Comparison of ENCODE assay signal across 8 cellular contexts in genomic region chr2:99140860-99141109, GRCh38. TPM values are rescaled to one million over a fixed set of nuclear protein-coding genes. Genes with fewer than 3 reads are reported as not detected.
A peak's percentile ranks its signal among the peaks of the same experiment; 100 is the strongest.
DNase-seq lines count a peak whose midpoint lies in the region; ATAC-seq and TF ChIP-seq lines count a peak whose summit lies in the region.

No MANE protein-coding gene starts in this region.

- peak overlapping the region; percentile 64 to 82 (median 77) for H3K9ac ChIP-seq in BLaER1 treated with 17β-estradiol and CSF1 and Interleukin-3, amounts not matched to agents 10 nM and 100 nM

- peak overlapping the region; percentile 94 for H3K27ac Mint-ChIP-seq in activated naive CD8-positive, alpha-beta T cell treated with anti-CD3 and anti-CD28 coated beads, Interleukin-2, amount 50 U/mL, for 24 hours
- H3K27ac Mint-ChIP-seq in immature natural killer cell = peak overlapping the region; percentile 95 to 98 (median 96)

- DNase-seq in activated naive CD8-positive, alpha-beta T cell treated with anti-CD3 and anti-CD28 coated beads, Interleukin-2, amount 50 U/mL, for 24 hours = no peak
- DNase-seq in immature natural killer cell = no peak
- no peak for DNase-seq in suprapubic skin (ENCODE audit: low spot score in 2 of 2)
- no peak for DNase-seq in GM10266 (ENCODE audit: extremely low spot score)

- peak overlapping the region; percentile 79 to 96 (median 92) for H3K4me2 ChIP-seq in BLaER1 treated with 17β-estradiol and CSF1 and Interleukin-3, amounts not matched to agents 10 nM and 100 nM

- peaks cover 4% of the 10 kb centered on the region for H3K27me3 Mint-ChIP-seq in activated naive CD8-positive, alpha-beta T cell treated with anti-CD3 and anti-CD28 coated beads, Interleukin-2, amount 50 U/mL, for 24 hours
- H3K27me3 Mint-ChIP-seq in immature natural killer cell (ENCODE audit: low read depth in 3 of 3) = peaks cover 10 to 11% (median 10%) of the 10 kb centered on the region in 3 donors

- H3K27me3 ChIP-seq in BLaER1 treated with 17β-estradiol and CSF1 and Interleukin-3, amounts not matched to agents 10 nM and 100 nM = peaks cover 0 to 24% (median 16%) of the 10 kb centered on the region in 11 experiments; a peak in 13 of 22 replicates
- H3K27me3 ChIP-seq in suprapubic skin = no peaks in the 10 kb centered on the region

- peaks cover 3% of the 10 kb centered on the region for H3K36me3 Mint-ChIP-seq in activated naive CD8-positive, alpha-beta T cell treated with anti-CD3 and anti-CD28 coated beads, Interleukin-2, amount 50 U/mL, for 24 hours (ENCODE audit: low read depth)
- peaks cover 0 to 4% (median 0%) of the 10 kb centered on the region in 3 donors for H3K36me3 Mint-ChIP-seq in immature natural killer cell

- peak overlapping the region; percentile 90 for H3K4me3 Mint-ChIP-seq in activated naive CD8-positive, alpha-beta T cell treated with anti-CD3 and anti-CD28 coated beads, Interleukin-2, amount 50 U/mL, for 24 hours
- H3K4me3 Mint-ChIP-seq in immature natural killer cell = peak overlapping the region; percentile 92 to 98 (median 96)

- ATAC-seq in GM19043 (IDR thresholded peaks at IDR 0.05; ENCODE audit: low read depth, unreplicated experiment) = peak; percentile 26
- peak; percentile 34 for ATAC-seq in HG03460 (IDR thresholded peaks at IDR 0.05; ENCODE audit: unreplicated experiment)
- ATAC-seq in activated naive CD8-positive, alpha-beta T cell treated with anti-CD3 and anti-CD28 coated beads, Interleukin-2, amount 50 U/mL, for 24 hours = peak; percentile 38
- no peak for ATAC-seq in GM21360 (IDR thresholded peaks at IDR 0.05; ENCODE audit: unreplicated experiment)

- peaks cover 7 to 18% (median 14%) of the 10 kb centered on the region in 10 experiments; a peak in 17 of 20 replicates for H3K4me1 ChIP-seq in BLaER1 treated with 17β-estradiol and CSF1 and Interleukin-3, amounts not matched to agents 10 nM and 100 nM
- H3K4me1 ChIP-seq in suprapubic skin = peaks cover 13% of the 10 kb centered on the region

- 2% methylated on average over 13 of the region's 21 CpGs for WGBS in suprapubic skin

- no peaks in the 10 kb centered on the region for H3K36me3 ChIP-seq in BLaER1 treated with 17β-estradiol and CSF1 and Interleukin-3, amounts not matched to agents 10 nM and 100 nM
- no peaks in the 10 kb centered on the region for H3K36me3 ChIP-seq in suprapubic skin

- H4K20me1 ChIP-seq in BLaER1 treated with 17β-estradiol and CSF1 and Interleukin-3, amounts not matched to agents 10 nM and 100 nM = peaks cover 0 to 4% (median 0%) of the 10 kb centered on the region in 11 experiments; a peak in 2 of 22 replicates

- no peaks in the 10 kb centered on the region for H3K9me3 ChIP-seq in BLaER1 treated with 17β-estradiol and CSF1 and Interleukin-3, amounts not matched to agents 10 nM and 100 nM (replicated peaks in 1 of 11)
- H3K9me3 ChIP-seq in suprapubic skin = no peaks in the 10 kb centered on the region

- no peak for TF ChIP-seq EP300 in suprapubic skin (IDR thresholded peaks at IDR 0.05)

- peaks cover 8% of the 10 kb centered on the region for H3K9me3 Mint-ChIP-seq in activated naive CD8-positive, alpha-beta T cell treated with anti-CD3 and anti-CD28 coated beads, Interleukin-2, amount 50 U/mL, for 24 hours
- no peaks in the 10 kb centered on the region for H3K9me3 Mint-ChIP-seq in immature natural killer cell

- H3K27ac ChIP-seq in BLaER1 treated with 17β-estradiol and CSF1 and Interleukin-3, amounts not matched to agents 10 nM and 100 nM = peak overlapping the region in 8 of 11 experiments; percentile 23 to 69 (median 62); a peak in 12 of 22 replicates
- peak overlapping the region; percentile 94 for H3K27ac ChIP-seq in suprapubic skin

- H3K4me1 Mint-ChIP-seq in activated naive CD8-positive, alpha-beta T cell treated with anti-CD3 and anti-CD28 coated beads, Interleukin-2, amount 50 U/mL, for 24 hours = peaks cover 27% of the 10 kb centered on the region
- H3K4me1 Mint-ChIP-seq in immature natural killer cell = peaks cover 12 to 26% of the 10 kb centered on the region in 2 donors

- no peak for TF ChIP-seq POLR2A in suprapubic skin (IDR thresholded peaks at IDR 0.05)

- TF ChIP-seq CTCF in suprapubic skin (IDR thresholded peaks at IDR 0.05) = no peak
- TF ChIP-seq CTCF in GM10266 (IDR thresholded peaks at IDR 0.05; ENCODE audit: control insufficient read depth, insufficient read depth, low read depth, missing control alignments) = no peak

- peak overlapping the region; percentile 78 to 95 (median 85) for H3K4me3 ChIP-seq in BLaER1 treated with 17β-estradiol and CSF1 and Interleukin-3, amounts not matched to agents 10 nM and 100 nM
- peak overlapping the region; percentile 86 for H3K4me3 ChIP-seq in suprapubic skin

RNA-seq across cellular contexts. Expression of gene C2orf15, which starts 0.7 kb away (rescaled TPM):
- polyA plus RNA-seq in immature natural killer cell = 1 to 10 TPM in 2 of 3 donors, under 1 TPM in 1; 0.80 to 3.4 (median 2.4) TPM
- total RNA-seq in suprapubic skin = 1 to 10 TPM in 3 of 4 donors, under 1 TPM in 1; 0.72 to 4.6 (median 2.6) TPM

RNA-seq across cellular contexts. Expression of gene TSGA10, which starts 14.0 kb away (rescaled TPM):
- 10 to 100 TPM in 2 of 3 donors, 1 to 10 TPM in 1; 7.9 to 15.9 (median 11.0) TPM for polyA plus RNA-seq in immature natural killer cell
- total RNA-seq in suprapubic skin = 10 to 100 TPM in 1 of 4 donors, 1 to 10 TPM in 3; 7.5 to 13.4 (median 8.1) TPM

RNA-seq across cellular contexts. Expression of gene LIPT1, which starts 14.0 kb away (rescaled TPM):
- polyA plus RNA-seq in immature natural killer cell = 10 to 100 TPM; 11.6 to 21.3 (median 20.7) TPM
- 1 to 10 TPM; 4.0 to 6.9 (median 5.0) TPM for total RNA-seq in suprapubic skin

RNA-seq across cellular contexts. Expression of gene MITD1, which starts 40.1 kb away (rescaled TPM):
- 10 to 100 TPM; 29.5 to 53.3 (median 30.4) TPM for polyA plus RNA-seq in immature natural killer cell
- 10 to 100 TPM; 20.0 to 59.5 (median 27.9) TPM for total RNA-seq in suprapubic skin

RNA-seq across cellular contexts. Expression of gene MRPL30, which starts 40.2 kb away (rescaled TPM):
- polyA plus RNA-seq in immature natural killer cell = 10 to 100 TPM; 18.0 to 20.5 (median 18.3) TPM
- total RNA-seq in suprapubic skin = 10 to 100 TPM; 19.4 to 32.3 (median 28.1) TPM
